ENCODE assay signal across 8 cellular contexts in the genomic region with DNA sequence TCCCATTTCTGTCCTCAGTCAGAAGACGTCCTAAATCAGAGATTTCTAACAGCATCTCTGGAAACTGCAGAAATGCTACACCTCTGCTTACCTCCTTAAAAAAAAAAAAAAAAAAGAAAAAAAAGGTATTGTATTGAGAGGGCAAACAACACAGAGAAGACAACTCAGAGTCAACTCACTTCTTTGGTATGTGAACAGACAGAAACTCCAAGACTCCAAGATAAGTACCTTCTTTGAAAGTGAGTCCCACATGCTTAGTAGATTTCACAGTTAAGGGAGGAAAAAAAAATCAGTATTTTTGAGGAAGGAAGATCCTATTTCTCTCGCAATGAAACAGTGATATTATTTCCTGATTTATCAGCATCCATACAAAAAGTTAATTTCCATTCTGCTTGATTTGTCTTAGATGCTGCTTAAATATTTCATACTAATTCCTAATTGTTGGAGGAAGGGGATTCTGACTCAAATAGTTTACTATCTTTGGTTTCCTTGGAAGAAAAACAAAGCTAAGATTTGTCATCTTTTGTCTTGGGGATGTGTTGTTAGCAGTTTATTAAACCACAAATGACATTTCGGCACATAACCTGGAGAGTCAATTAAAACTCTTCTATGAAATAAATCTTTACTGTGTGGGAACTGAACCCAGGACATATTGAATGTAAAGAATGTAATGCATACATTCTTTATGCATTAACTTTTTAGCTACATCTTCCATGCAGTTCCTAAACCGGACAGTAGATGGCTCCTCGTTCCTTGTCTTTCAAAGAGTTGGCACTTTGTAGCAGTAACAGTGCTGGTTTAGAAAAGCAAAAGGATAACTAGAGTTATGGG. TPM values are rescaled to one million over a fixed set of nuclear protein-coding genes. Genes with fewer than 3 reads are reported as not detected.
A peak's percentile ranks its signal among the peaks of the same experiment; 100 is the strongest.
DNase-seq lines count a peak whose midpoint lies in the region; ATAC-seq and TF ChIP-seq lines count a peak whose summit lies in the region.

No MANE protein-coding gene starts in this region.

- peak; percentile 87 for TF ChIP-seq CTCF in brain microvascular endothelial cell (IDR thresholded peaks at IDR 0.05; ENCODE audit: low read depth, low read length, missing control alignments)
- TF ChIP-seq CTCF in kidney epithelial cell (IDR thresholded peaks at IDR 0.05; ENCODE audit: insufficient read depth, low read length, poor library complexity, severe bottlenecking): peak; percentile 87

- H3K27me3 Mint-ChIP-seq in T-helper 2 cell treated with Interferon-gamma antibody and Interleukin-4, amounts not matched to agents 5 μg/mL and 100 μg/mL, for 36 hours (ENCODE audit: low read depth): peaks cover 20% of the 10 kb centered on the region

- H3K36me3 Mint-ChIP-seq in T-helper 2 cell treated with Interferon-gamma antibody and Interleukin-4, amounts not matched to agents 5 μg/mL and 100 μg/mL, for 36 hours (ENCODE audit: low read depth): no peaks in the 10 kb centered on the region

- no peak for ATAC-seq in GM21576 (IDR thresholded peaks at IDR 0.05; ENCODE audit: unreplicated experiment)

- H3K9me3 Mint-ChIP-seq in T-helper 2 cell treated with Interferon-gamma antibody and Interleukin-4, amounts not matched to agents 5 μg/mL and 100 μg/mL, for 36 hours: no peaks in the 10 kb centered on the region

- no peak overlapping the region for H3K27ac ChIP-seq in brain microvascular endothelial cell

- H3K4me3 ChIP-seq in brain microvascular endothelial cell (ENCODE audit: low read depth, low read length): no peak overlapping the region
- no peak overlapping the region for H3K4me3 ChIP-seq in kidney epithelial cell (ENCODE audit: low read depth, low read length)

- peak; percentile 28 for DNase-seq in NK-92 treated with Interleukin-12 subunit alpha and Interleukin-12 subunit beta, amount 100 ng/mL, for 24 hours (lab: John Stamatoyannopoulos, UW)
- no peak for DNase-seq in NK-92 (lab: John Stamatoyannopoulos, UW; ENCODE audit: unreplicated experiment)
- peak; percentile 45 for DNase-seq in NCI-H1417 treated with DMSO at 0.1 percent for 48 hours (lab: John Stamatoyannopoulos, UW)
- DNase-seq in T-helper 2 cell treated with Interferon-gamma antibody and Interleukin-4, amounts not matched to agents 5 μg/mL and 100 μg/mL, for 36 hours (ENCODE audit: low spot score): peak; percentile 36
- peak; percentile 77 for DNase-seq in brain microvascular endothelial cell
- no peak for DNase-seq in kidney epithelial cell (ENCODE audit: low read depth)
- peak; percentile 78 to 85 for DNase-seq in stimulated activated CD4-positive, alpha-beta T cell treated with anti-CD3 and anti-CD28 coated beads, Interleukin-2, amount 100 ng/mL, for 48 hours

- peaks cover 12% of the 10 kb centered on the region for H3K4me1 Mint-ChIP-seq in T-helper 2 cell treated with Interferon-gamma antibody and Interleukin-4, amounts not matched to agents 5 μg/mL and 100 μg/mL, for 36 hours (ENCODE audit: low read depth)

- H3K4me3 Mint-ChIP-seq in T-helper 2 cell treated with Interferon-gamma antibody and Interleukin-4, amounts not matched to agents 5 μg/mL and 100 μg/mL, for 36 hours: no peak overlapping the region

- no peak overlapping the region for H3K27ac Mint-ChIP-seq in T-helper 2 cell treated with Interferon-gamma antibody and Interleukin-4, amounts not matched to agents 5 μg/mL and 100 μg/mL, for 36 hours

- in situ Hi-C loops in brain microvascular endothelial cell (cut with HindIII; ENCODE audit: low pct_ligation_motif_present, low sequenced_read_pairs): no loop called here

- H3K27me3 ChIP-seq in brain microvascular endothelial cell (replicated peaks) (peaks cover 24% of the 10 kb centered on the region), kidney epithelial cell (ENCODE audit: control insufficient read depth, insufficient read depth, low read length) (no peaks in the 10 kb centered on the region)

- no peaks in the 10 kb centered on the region for H3K36me3 ChIP-seq in brain microvascular endothelial cell (replicated peaks)
- H3K36me3 ChIP-seq in kidney epithelial cell (ENCODE audit: control insufficient read depth, insufficient read depth, low read length): no peaks in the 10 kb centered on the region

RNA-seq across cellular contexts. Expression of a gene that starts 4.7 kb away (rescaled TPM):
- 13.6 and 14.0 TPM in 2 replicates for total RNA-seq in kidney epithelial cell

Comparison
In these comparisons a context has a peak if more than half of its experiments do, and no peak if none do; other contexts are left out.
1. DNase-seq: peak in NK-92 treated with Interleukin-12 subunit alpha and Interleukin-12 subunit beta, amount 100 ng/mL, for 24 hours (single experiment), NCI-H1417 treated with DMSO at 0.1 percent for 48 hours (single experiment), T-helper 2 cell treated with Interferon-gamma antibody and Interleukin-4, amounts not matched to agents 5 μg/mL and 100 μg/mL, for 36 hours (single experiment), brain microvascular endothelial cell (single experiment) and stimulated activated CD4-positive, alpha-beta T cell treated with anti-CD3 and anti-CD28 coated beads, Interleukin-2, amount 100 ng/mL, for 48 hours (2 of 2); none in NK-92 (single experiment) and kidney epithelial cell (single experiment).